19 cellular contexts compared by ENCODE assay signal in genomic region chr17:41551370-41551769, GRCh38. TPM values are rescaled to one million over a fixed set of nuclear protein-coding genes. Genes with fewer than 3 reads are reported as not detected.
"Had no signal": no experiment of that assay in that cellular context is flagged by ENCODE, and none has a peak within 500 bp of the region (broad histone marks: within the 10 kb centered on the region; RNA-seq: fewer than 3 reads in every experiment).

No MANE protein-coding gene starts in this region.

- H3K4me3 ChIP-seq: gastroesophageal sphincter, hepatocyte, prostate gland, right lobe of liver, spleen, tibial nerve had no signal

- H2AFZ ChIP-seq: hepatocyte had no signal

- DNase-seq: activated CD4-positive, alpha-beta T cell treated with anti-CD3 and anti-CD28 coated beads, Interleukin-2, amount 50 U/mL, for 1 hour; activated naive CD4-positive, alpha-beta T cell treated with anti-CD3 and anti-CD28 coated beads, Interleukin-2, amount 50 U/mL, for 16 hours; brain microvascular endothelial cell; naive B cell; right lobe of liver; spleen; stimulated activated CD4-positive, alpha-beta T cell treated with anti-CD3 and anti-CD28 coated beads, Interleukin-2, amount 100 ng/mL, for 24 hours; stimulated activated naive B cell treated with anti-CD40 and anti-IgM and Interleukin-4, amounts not matched to agents 10 μg/mL and 1 μg/mL and 100 μg/mL, for 72 hours had no signal

- H3K36me3 ChIP-seq: brain microvascular endothelial cell, gastroesophageal sphincter, prostate gland, right lobe of liver, spleen, tibial nerve had no signal

- H3K9me3 ChIP-seq: prostate gland, right lobe of liver had no signal

- H3K27ac ChIP-seq: brain microvascular endothelial cell, gastroesophageal sphincter, prostate gland, right lobe of liver, spleen had no signal

- H3K4me2 ChIP-seq: hepatocyte had no signal

- H3K27me3 ChIP-seq: hepatocyte, tibial nerve had no signal

RNA-seq across cellular contexts. Expression of gene KRT9, which starts 20.5 kb away (rescaled TPM):
- total RNA-seq: activated T-helper 2 cell treated with anti-CD3 and anti-CD28 coated beads, Interferon-gamma antibody, Interleukin-2, Interleukin-4, amounts not matched to agents 10 μg/mL and 5 μg/mL and 100 μg/mL, durations not matched to agents 14 hours and 24 hours and 36 hours; cerebellum; dermis microvascular lymphatic vessel endothelial cell; endodermal cell; gastroesophageal sphincter; hepatocyte; kidney epithelial cell; prostate gland; right lobe of liver; spleen; subcutaneous adipose tissue; T-helper 2 cell treated with Interferon-gamma antibody and Interleukin-4, amounts not matched to agents 100 ng/mL and 5 ng/mL, for 36 hours; tibial nerve had no signal
- polyA plus RNA-seq: hepatocyte, spleen had no signal

RNA-seq across cellular contexts. Expression of gene KRT19, which starts 23.3 kb away (rescaled TPM):
- total RNA-seq: activated T-helper 2 cell treated with anti-CD3 and anti-CD28 coated beads, Interferon-gamma antibody, Interleukin-2, Interleukin-4, amounts not matched to agents 10 μg/mL and 5 μg/mL and 100 μg/mL, durations not matched to agents 14 hours and 24 hours and 36 hours; T-helper 2 cell treated with Interferon-gamma antibody and Interleukin-4, amounts not matched to agents 100 ng/mL and 5 ng/mL, for 36 hours had no signal

RNA-seq across cellular contexts. Expression of gene KRT15, which starts 32.7 kb away (rescaled TPM):
- total RNA-seq: activated T-helper 2 cell treated with anti-CD3 and anti-CD28 coated beads, Interferon-gamma antibody, Interleukin-2, Interleukin-4, amounts not matched to agents 10 μg/mL and 5 μg/mL and 100 μg/mL, durations not matched to agents 14 hours and 24 hours and 36 hours; cerebellum; right lobe of liver; spleen; subcutaneous adipose tissue; T-helper 2 cell treated with Interferon-gamma antibody and Interleukin-4, amounts not matched to agents 100 ng/mL and 5 ng/mL, for 36 hours had no signal

RNA-seq across cellular contexts. Expression of gene KRT14, which starts 35.3 kb away (rescaled TPM):
- total RNA-seq: activated T-helper 2 cell treated with anti-CD3 and anti-CD28 coated beads, Interferon-gamma antibody, Interleukin-2, Interleukin-4, amounts not matched to agents 10 μg/mL and 5 μg/mL and 100 μg/mL, durations not matched to agents 14 hours and 24 hours and 36 hours; cerebellum; dermis microvascular lymphatic vessel endothelial cell; endodermal cell; kidney epithelial cell; T-helper 2 cell treated with Interferon-gamma antibody and Interleukin-4, amounts not matched to agents 100 ng/mL and 5 ng/mL, for 36 hours had no signal

RNA-seq across cellular contexts. Expression of gene KRT13, which starts 46.0 kb away (rescaled TPM):
- total RNA-seq: activated T-helper 2 cell treated with anti-CD3 and anti-CD28 coated beads, Interferon-gamma antibody, Interleukin-2, Interleukin-4, amounts not matched to agents 10 μg/mL and 5 μg/mL and 100 μg/mL, durations not matched to agents 14 hours and 24 hours and 36 hours; dermis microvascular lymphatic vessel endothelial cell; endodermal cell; kidney epithelial cell; spleen; subcutaneous adipose tissue; T-helper 2 cell treated with Interferon-gamma antibody and Interleukin-4, amounts not matched to agents 100 ng/mL and 5 ng/mL, for 36 hours had no signal
